8 cellular contexts compared by ENCODE assay signal in the genomic region with DNA sequence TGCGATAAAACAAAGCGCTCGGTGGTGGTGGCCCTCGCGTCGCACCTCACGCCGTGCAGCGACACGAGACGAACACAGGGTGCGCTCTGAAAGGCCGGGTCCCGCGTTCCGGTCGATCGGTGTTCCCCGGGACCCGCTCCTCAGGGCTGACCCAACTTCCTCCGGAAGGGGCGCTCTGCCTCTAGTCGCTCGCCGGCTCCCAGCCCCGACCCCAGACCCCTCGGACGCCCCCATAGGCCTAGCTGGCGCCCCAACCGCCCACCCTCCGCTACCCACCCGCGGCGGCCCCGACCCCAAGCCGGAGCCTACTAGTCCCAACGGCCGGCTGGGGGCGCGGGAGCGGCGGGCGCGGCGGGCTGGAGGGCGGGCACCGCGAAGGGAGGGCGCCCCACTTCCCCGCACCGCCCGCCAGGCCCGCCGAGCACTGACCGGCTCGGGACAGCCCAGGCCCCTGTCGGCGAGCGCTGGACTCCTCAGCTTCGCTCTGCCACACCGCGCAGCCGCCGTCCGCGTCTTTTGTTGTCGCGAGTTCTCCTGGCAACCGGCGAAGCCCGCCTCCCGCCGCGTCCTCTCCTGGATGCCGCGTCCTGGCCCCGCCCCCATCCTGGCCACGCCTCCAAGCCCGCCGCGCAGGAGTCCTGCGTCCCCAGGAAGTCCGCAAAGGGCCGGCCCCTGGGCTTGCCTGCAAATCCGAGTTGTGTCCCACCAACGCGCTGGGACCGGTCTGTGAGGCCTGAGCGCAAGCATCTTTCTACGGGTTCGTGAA. TPM values are rescaled to one million over a fixed set of nuclear protein-coding genes. Genes with fewer than 3 reads are reported as not detected.
DNase-seq lines count a peak whose midpoint lies in the region; ATAC-seq and TF ChIP-seq lines count a peak whose summit lies in the region.

A gene with protein sequence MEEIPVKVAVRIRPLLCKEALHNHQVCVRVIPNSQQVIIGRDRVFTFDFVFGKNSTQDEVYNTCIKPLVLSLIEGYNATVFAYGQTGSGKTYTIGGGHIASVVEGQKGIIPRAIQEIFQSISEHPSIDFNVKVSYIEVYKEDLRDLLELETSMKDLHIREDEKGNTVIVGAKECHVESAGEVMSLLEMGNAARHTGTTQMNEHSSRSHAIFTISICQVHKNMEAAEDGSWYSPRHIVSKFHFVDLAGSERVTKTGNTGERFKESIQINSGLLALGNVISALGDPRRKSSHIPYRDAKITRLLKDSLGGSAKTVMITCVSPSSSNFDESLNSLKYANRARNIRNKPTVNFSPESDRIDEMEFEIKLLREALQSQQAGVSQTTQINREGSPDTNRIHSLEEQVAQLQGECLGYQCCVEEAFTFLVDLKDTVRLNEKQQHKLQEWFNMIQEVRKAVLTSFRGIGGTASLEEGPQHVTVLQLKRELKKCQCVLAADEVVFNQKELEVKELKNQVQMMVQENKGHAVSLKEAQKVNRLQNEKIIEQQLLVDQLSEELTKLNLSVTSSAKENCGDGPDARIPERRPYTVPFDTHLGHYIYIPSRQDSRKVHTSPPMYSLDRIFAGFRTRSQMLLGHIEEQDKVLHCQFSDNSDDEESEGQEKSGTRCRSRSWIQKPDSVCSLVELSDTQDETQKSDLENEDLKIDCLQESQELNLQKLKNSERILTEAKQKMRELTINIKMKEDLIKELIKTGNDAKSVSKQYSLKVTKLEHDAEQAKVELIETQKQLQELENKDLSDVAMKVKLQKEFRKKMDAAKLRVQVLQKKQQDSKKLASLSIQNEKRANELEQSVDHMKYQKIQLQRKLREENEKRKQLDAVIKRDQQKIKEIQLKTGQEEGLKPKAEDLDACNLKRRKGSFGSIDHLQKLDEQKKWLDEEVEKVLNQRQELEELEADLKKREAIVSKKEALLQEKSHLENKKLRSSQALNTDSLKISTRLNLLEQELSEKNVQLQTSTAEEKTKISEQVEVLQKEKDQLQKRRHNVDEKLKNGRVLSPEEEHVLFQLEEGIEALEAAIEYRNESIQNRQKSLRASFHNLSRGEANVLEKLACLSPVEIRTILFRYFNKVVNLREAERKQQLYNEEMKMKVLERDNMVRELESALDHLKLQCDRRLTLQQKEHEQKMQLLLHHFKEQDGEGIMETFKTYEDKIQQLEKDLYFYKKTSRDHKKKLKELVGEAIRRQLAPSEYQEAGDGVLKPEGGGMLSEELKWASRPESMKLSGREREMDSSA (N-terminal part only) (minus strand): TSS at position 491 of the 766 bp plus-strand sequence. CDS start 5,841 bp downstream, outside the sequence.

- no peaks in the 10 kb centered on the region for H3K9me3 Mint-ChIP-seq in activated T-cell treated with anti-CD3 and anti-CD28 coated beads, Interleukin-2, amount 50 U/mL, for 4 hours

- H3K4me3 ChIP-seq in PC-9 = peak within 1 kb of the TSS; percentile 56
- H3K4me3 ChIP-seq in esophagus (ENCODE audit: low read depth in 1 of 2, low read length in 2 of 2) = peak within 1 kb of the TSS; percentile 74 to 79
- H3K4me3 ChIP-seq in muscle layer of colon (ENCODE audit: low read depth in 1 of 2, low read length in 2 of 2) = peak within 1 kb of the TSS; percentile 58 to 70

- H3K4me1 Mint-ChIP-seq in activated T-cell treated with anti-CD3 and anti-CD28 coated beads, Interleukin-2, amount 50 U/mL, for 4 hours (ENCODE audit: low read depth) = peaks cover 15% of the 10 kb centered on the region

- H3K9ac ChIP-seq in muscle layer of colon (ENCODE audit: low read length) = peak within 1 kb of the TSS; percentile 31

- H3K9me3 ChIP-seq in PC-9 (ENCODE audit: insufficient read depth, low read depth) = no peaks in the 10 kb centered on the region; the same call in 1 of the 2 replicates
- no peaks in the 10 kb centered on the region for H3K9me3 ChIP-seq in esophagus (ENCODE audit: control insufficient read depth in 2 of 2, insufficient read depth in 1 of 2, low read depth in 1 of 2, low read length in 1 of 2)
- H3K9me3 ChIP-seq in muscle layer of colon (ENCODE audit: low read length) = no peaks in the 10 kb centered on the region

- no peaks in the 10 kb centered on the region for H3K27me3 ChIP-seq in PC-9 (ENCODE audit: insufficient read depth, low read depth)
- no peaks in the 10 kb centered on the region for H3K27me3 ChIP-seq in esophagus (ENCODE audit: control insufficient read depth in 1 of 2, insufficient read depth in 2 of 2, low read length in 2 of 2)
- no peaks in the 10 kb centered on the region for H3K27me3 ChIP-seq in muscle layer of colon (ENCODE audit: control insufficient read depth in 1 of 2, insufficient read depth in 2 of 2, low read length in 2 of 2)

- H3K27me3 Mint-ChIP-seq in activated T-cell treated with anti-CD3 and anti-CD28 coated beads, Interleukin-2, amount 50 U/mL, for 4 hours (ENCODE audit: low read depth) = peaks cover 3% of the 10 kb centered on the region

- peak within 1 kb of the TSS; percentile 93 for H2AFZ ChIP-seq in PC-9

- no peaks in the 10 kb centered on the region for H4K20me1 ChIP-seq in PC-9 (ENCODE audit: insufficient read depth)

- BruUV-seq in PC-9 (replicated peaks; lab: Mats Ljungman, UMichigan) = TSS peak; percentile 100

- TF ChIP-seq CTCF in PC-9 (conservative IDR thresholded peaks at IDR 0.05) = no peak; the same call in 1 of the 2 replicates

- no peaks in the 10 kb centered on the region for H3K9me2 ChIP-seq in PC-9 (ENCODE audit: insufficient read depth)

- intact Hi-C loops in PC-9 (cut with micrococcal nuclease; ENCODE audit: unreplicated experiment) = loop anchor here (1.0 to 5.0 kb wide), 6 partner anchors 13 to 396 kb away; a partner anchor contains a TSS

- 0% methylated on average over 54 to 91 of the region's 91 CpGs for WGBS in esophagus, 2 donors

- H3K79me2 ChIP-seq in PC-9 (ENCODE audit: low read depth) = peaks cover 12% of the 10 kb centered on the region

- H3K4me1 ChIP-seq in PC-9 (replicated peaks; ENCODE audit: insufficient read depth) = peaks cover 13% of the 10 kb centered on the region
- H3K4me1 ChIP-seq in esophagus (ENCODE audit: control insufficient read depth in 2 of 2, insufficient read depth in 2 of 2, low read length in 1 of 2) = no peaks in the 10 kb centered on the region
- H3K4me1 ChIP-seq in muscle layer of colon (ENCODE audit: insufficient read depth, low read length) = peaks cover 9% of the 10 kb centered on the region

- H3K36me3 Mint-ChIP-seq in activated T-cell treated with anti-CD3 and anti-CD28 coated beads, Interleukin-2, amount 50 U/mL, for 4 hours (ENCODE audit: insufficient read depth) = no peaks in the 10 kb centered on the region

- peak; percentile 51 for DNase-seq in DMS79 treated with DMSO at 0.1 percent for 48 hours (lab: John Stamatoyannopoulos, UW)
- peak; percentile 92 for DNase-seq in KG1 (lab: John Stamatoyannopoulos, UW)
- peak; percentile 91 to 100 for DNase-seq in PC-9
- DNase-seq in activated T-cell treated with anti-CD3 and anti-CD28 coated beads, Interleukin-2, amount 50 U/mL, for 4 hours = peak; percentile 91
- DNase-seq in stimulated activated CD8-positive, alpha-beta memory T cell treated with anti-CD3 and anti-CD28 coated beads, Interleukin-7, amount 100 ng/mL, for 1 hour (ENCODE audit: low read depth in 2 of 2) = peak; percentile 90 to 93

- peak; percentile 95 for ATAC-seq in GM21723 (IDR thresholded peaks at IDR 0.05; ENCODE audit: unreplicated experiment)
- ATAC-seq in activated T-cell treated with anti-CD3 and anti-CD28 coated beads, Interleukin-2, amount 50 U/mL, for 4 hours = peak; percentile 88 to 91

- H3F3A ChIP-seq in PC-9 (ENCODE audit: insufficient read depth, low read depth) = peaks cover 13% of the 10 kb centered on the region; the same call in 1 of the 2 replicates

- POLR2A ChIA-PET in PC-9 (lab: Charles Lee; ENCODE audit: unreplicated experiment) = interaction anchor here (0.5 to 0.9 kb wide), 6 partner anchors 14 to 357 kb away, joined by 3 to 4 read pairs (median 4); a partner anchor contains a TSS

- peak within 1 kb of the TSS; percentile 87 for H3K4me2 ChIP-seq in PC-9

- peak within 1 kb of the TSS; percentile 87 for H3K4me3 Mint-ChIP-seq in activated T-cell treated with anti-CD3 and anti-CD28 coated beads, Interleukin-2, amount 50 U/mL, for 4 hours

- H3K27ac ChIP-seq in PC-9 = peak within 1 kb of the TSS; percentile 69
- peak within 1 kb of the TSS; percentile 89 to 92 for H3K27ac ChIP-seq in esophagus (ENCODE audit: low read depth in 2 of 2, low read length in 1 of 2)
- peak within 1 kb of the TSS; percentile 73 for H3K27ac ChIP-seq in muscle layer of colon (ENCODE audit: low read depth, low read length)

- H3K36me3 ChIP-seq in PC-9 (ENCODE audit: low read depth) (peaks cover 7% of the 10 kb centered on the region), esophagus (ENCODE audit: control insufficient read depth in 2 of 2, insufficient read depth in 2 of 2, low read length in 1 of 2) (no peaks in the 10 kb centered on the region), muscle layer of colon (ENCODE audit: insufficient read depth, low read length) (no peaks in the 10 kb centered on the region)

- CTCF ChIA-PET in PC-9 (lab: Charles Lee) = interaction anchor here (0.5 to 1.0 kb wide), 3 partner anchors 181 to 586 kb away, joined by 4 to 6 read pairs (median 4); no protein-coding TSS in a partner anchor

RNA-seq across cellular contexts. Expression of the gene that starts here (rescaled TPM):
- 9.0 and 13.3 TPM in 2 replicates for total RNA-seq in PC-9 (2021)
- 1 to 10 TPM; 1.3 to 1.5 (median 1.4) TPM for total RNA-seq in activated T-cell treated with anti-CD3 and anti-CD28 coated beads, Interleukin-2, amount 50 U/mL, for 4 hours
- 1 to 10 TPM in 1 of 2 donors, under 1 TPM in 1; 0.76 to 1.2 TPM for polyA plus RNA-seq in esophagus

Comparison
In these comparisons a context has a peak if more than half of its experiments do, and no peak if none do; other contexts are left out.
1. Peak in every context shown above with its lines: DNase-seq, ATAC-seq, H3K4me3 ChIP-seq and H3K27ac ChIP-seq.